12 cellular contexts compared by ENCODE assay signal in the genomic region with DNA sequence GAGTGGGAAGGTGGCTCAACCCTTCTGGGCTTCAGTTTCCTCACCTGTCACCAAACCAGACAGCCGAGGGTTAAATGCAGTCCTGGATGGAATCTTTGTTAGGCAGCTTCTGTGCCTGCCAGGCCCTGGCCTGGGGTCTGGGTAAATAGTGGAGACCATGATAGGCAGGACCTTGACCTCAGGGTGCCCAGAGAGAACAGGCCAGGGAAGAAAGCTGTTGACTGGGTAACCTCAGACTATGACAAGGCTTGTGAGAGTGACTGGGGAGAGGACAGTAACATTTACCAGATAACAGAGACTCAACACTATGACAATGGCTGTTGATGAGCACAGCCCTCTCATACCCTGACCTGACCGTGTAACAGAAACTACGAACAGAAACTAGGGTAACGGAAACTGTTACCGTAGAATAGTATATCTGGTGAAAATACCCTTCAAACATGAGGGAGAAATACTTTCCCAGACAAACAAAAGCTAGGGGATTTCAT.
DNase-seq lines count a peak whose midpoint lies in the region; ATAC-seq, FAIRE-seq and TF ChIP-seq lines count a peak whose summit lies in the region.
"Had no signal": no experiment of that assay in that cellular context is flagged by ENCODE, and none has a peak within 500 bp of the region (broad histone marks: within the 10 kb centered on the region; RNA-seq: fewer than 3 reads in every experiment).

No MANE protein-coding gene starts in this region.

- H3K36me3 ChIP-seq in brain microvascular endothelial cell (replicated peaks) (no peaks in the 10 kb centered on the region), ascending aorta (no peaks in the 10 kb centered on the region)

- DNase-seq in GM13976 (ENCODE audit: low spot score) (peak; percentile 85), GM19239 (ENCODE audit: insufficient read length, low spot score) (peak; percentile 56), C1 segment of cervical spinal cord (lab: John Stamatoyannopoulos, UW) (no peak), brain microvascular endothelial cell (no peak), SHP77 (lab: John Stamatoyannopoulos, UW) (no peak), ascending aorta (ENCODE audit: low spot score in 2 of 2) (no peak)
- peak; percentile 22 for DNase-seq in T-helper 2 cell treated with Interferon-gamma antibody and Interleukin-4, amounts not matched to agents 5 μg/mL and 100 μg/mL, for 36 hours (ENCODE audit: low spot score)
- DNase-seq: activated CD4-positive, alpha-beta T cell treated with anti-CD3 and anti-CD28 coated beads, Interleukin-2, amount 50 U/mL, for 4 hours; NCI-H2171 treated with DMSO at 0.1 percent for 48 hours; SIG-M5 had no signal

- no peaks in the 10 kb centered on the region for H3K27me3 Mint-ChIP-seq in T-helper 2 cell treated with Interferon-gamma antibody and Interleukin-4, amounts not matched to agents 5 μg/mL and 100 μg/mL, for 36 hours (ENCODE audit: low read depth)

- H3K36me3 Mint-ChIP-seq in T-helper 2 cell treated with Interferon-gamma antibody and Interleukin-4, amounts not matched to agents 5 μg/mL and 100 μg/mL, for 36 hours (ENCODE audit: low read depth), result no peaks in the 10 kb centered on the region

- FAIRE-seq in GM19239 (lab: Jason Lieb, UNC), result peak; percentile 98

- intact Hi-C loops in ascending aorta (cut with DNase I), result no loop called here

- H3K27ac ChIP-seq in brain microvascular endothelial cell (no peak overlapping the region), ascending aorta (no peak overlapping the region)
- H3K27ac ChIP-seq: C4-2B had no signal

- peaks cover 6% of the 10 kb centered on the region for H3K27me3 ChIP-seq in brain microvascular endothelial cell (replicated peaks)
- no peaks in the 10 kb centered on the region for H3K27me3 ChIP-seq in ascending aorta

- ATAC-seq in HG02870 (IDR thresholded peaks at IDR 0.05; ENCODE audit: unreplicated experiment), result peak; percentile 91

- no peaks in the 10 kb centered on the region for H3K4me1 ChIP-seq in ascending aorta

- H3K4me3 ChIP-seq in brain microvascular endothelial cell (ENCODE audit: low read depth, low read length) (no peak overlapping the region), ascending aorta (no peak overlapping the region)

- no peak overlapping the region for H3K4me3 Mint-ChIP-seq in T-helper 2 cell treated with Interferon-gamma antibody and Interleukin-4, amounts not matched to agents 5 μg/mL and 100 μg/mL, for 36 hours

- H3K9me3 ChIP-seq in ascending aorta, result no peaks in the 10 kb centered on the region

- peak overlapping the region; percentile 33 for H3K27ac Mint-ChIP-seq in T-helper 2 cell treated with Interferon-gamma antibody and Interleukin-4, amounts not matched to agents 5 μg/mL and 100 μg/mL, for 36 hours

- peaks cover 4% of the 10 kb centered on the region for H3K4me1 Mint-ChIP-seq in T-helper 2 cell treated with Interferon-gamma antibody and Interleukin-4, amounts not matched to agents 5 μg/mL and 100 μg/mL, for 36 hours (ENCODE audit: low read depth)

- TF ChIP-seq CTCF in GM13976 (IDR thresholded peaks at IDR 0.05; ENCODE audit: borderline replicate concordance, control extremely low read depth, extremely low read depth, insufficient read depth, missing control alignments) (no peak), brain microvascular endothelial cell (IDR thresholded peaks at IDR 0.05; ENCODE audit: low read depth, low read length, missing control alignments) (no peak), ascending aorta (IDR thresholded peaks at IDR 0.05) (no peak)

- no peaks in the 10 kb centered on the region for H3K9me3 Mint-ChIP-seq in T-helper 2 cell treated with Interferon-gamma antibody and Interleukin-4, amounts not matched to agents 5 μg/mL and 100 μg/mL, for 36 hours

- in situ Hi-C loops in GM13976 (cut with MboI; ENCODE audit: low sequenced_read_pairs, unreplicated experiment), result loop anchor here (25.0 kb wide), 1 partner anchor 922 kb away; no protein-coding TSS in a partner anchor
- in situ Hi-C loops in brain microvascular endothelial cell (cut with HindIII; ENCODE audit: low pct_ligation_motif_present, low sequenced_read_pairs), result loop anchor here (25.0 kb wide), 1 partner anchor 922 kb away; no protein-coding TSS in a partner anchor

Comparison
In these comparisons a context has a peak if more than half of its experiments do, and no peak if none do; other contexts are left out.
1. DNase-seq: peak in GM13976 (single experiment), GM19239 (single experiment) and T-helper 2 cell treated with Interferon-gamma antibody and Interleukin-4, amounts not matched to agents 5 μg/mL and 100 μg/mL, for 36 hours (single experiment); none in C1 segment of cervical spinal cord (0 of 14), brain microvascular endothelial cell (single experiment), SHP77 (0 of 2) and ascending aorta (0 of 2).